In genomic region chr5:14870347-14871083, GRCh38 we compare ENCODE assay signal across 8 cellular contexts. TPM values are rescaled to one million over a fixed set of nuclear protein-coding genes. Genes with fewer than 3 reads are reported as not detected.
DNase-seq lines count a peak whose midpoint lies in the region; ATAC-seq and TF ChIP-seq lines count a peak whose summit lies in the region.

No MANE protein-coding gene starts in this region.

- peak overlapping the region; percentile 69 for H3K27ac ChIP-seq in CD4-positive, alpha-beta T cell (ENCODE audit: low read depth, low read length)

- peak overlapping the region; percentile 96 for H3K4me3 Mint-ChIP-seq in CD4-positive, alpha-beta T cell
- peak overlapping the region; percentile 93 for H3K4me3 Mint-ChIP-seq in dendritic cell treated with granulocyte-macrophage colony-stimulating factor and Interleukin-4, amounts not matched to agents 40 ng/mL and 50 ng/mL, for 4 days
- peak overlapping the region; percentile 94 for H3K4me3 Mint-ChIP-seq in stimulated activated memory B cell treated with anti-CD40 and anti-IgM and Interleukin-4, amounts not matched to agents 10 μg/mL and 1 μg/mL and 100 μg/mL, for 72 hours

- CTCF ChIA-PET in CD4-positive, alpha-beta T cell (lab: Charles Lee) = interaction anchor here (0.6 to 2.3 kb wide), 16 partner anchors 13 to 207 kb away, joined by 3 to 22 read pairs (median 4); partner anchors contain the start of gene OTULIN

- intact Hi-C loops in CD4-positive, alpha-beta T cell (cut with DNase I, micrococcal nuclease) = loop anchor here (2.0 to 5.0 kb wide), 6 partner anchors 62 to 288 kb away; partner anchors contain the start of gene OTULINL (in 1 of the 2)
- intact Hi-C loops in dendritic cell treated with granulocyte-macrophage colony-stimulating factor and Interleukin-4, amounts not matched to agents 40 ng/mL and 50 ng/mL, for 4 days (cut with micrococcal nuclease) = loop anchor here (2.0 to 5.0 kb wide), 5 partner anchors 58 to 203 kb away; no protein-coding TSS in a partner anchor

- no peaks in the 10 kb centered on the region for H3K9me3 ChIP-seq in CD4-positive, alpha-beta T cell (ENCODE audit: control insufficient read depth, low read length)
- H3K9me3 ChIP-seq in mononuclear cell (ENCODE audit: low read depth, low read length) = no peaks in the 10 kb centered on the region

- no peaks in the 10 kb centered on the region for H3K27me3 ChIP-seq in CD4-positive, alpha-beta T cell (ENCODE audit: control insufficient read depth, insufficient read depth, low read length)
- peaks cover 25% of the 10 kb centered on the region for H3K27me3 ChIP-seq in mononuclear cell (ENCODE audit: insufficient read depth, low read length)

- H3K27ac Mint-ChIP-seq in CD4-positive, alpha-beta T cell = peak overlapping the region; percentile 87
- H3K27ac Mint-ChIP-seq in dendritic cell treated with granulocyte-macrophage colony-stimulating factor and Interleukin-4, amounts not matched to agents 40 ng/mL and 50 ng/mL, for 4 days = peak overlapping the region; percentile 83
- peak overlapping the region; percentile 88 for H3K27ac Mint-ChIP-seq in stimulated activated memory B cell treated with anti-CD40 and anti-IgM and Interleukin-4, amounts not matched to agents 10 μg/mL and 1 μg/mL and 100 μg/mL, for 72 hours

- H3K4me3 ChIP-seq in mononuclear cell (ENCODE audit: low read length) = peak overlapping the region; percentile 38

- H3K27me3 Mint-ChIP-seq in CD4-positive, alpha-beta T cell = no peaks in the 10 kb centered on the region
- H3K27me3 Mint-ChIP-seq in dendritic cell treated with granulocyte-macrophage colony-stimulating factor and Interleukin-4, amounts not matched to agents 40 ng/mL and 50 ng/mL, for 4 days = peaks cover 20% of the 10 kb centered on the region
- no peaks in the 10 kb centered on the region for H3K27me3 Mint-ChIP-seq in stimulated activated memory B cell treated with anti-CD40 and anti-IgM and Interleukin-4, amounts not matched to agents 10 μg/mL and 1 μg/mL and 100 μg/mL, for 72 hours

- peaks cover 40% of the 10 kb centered on the region for H3K4me1 Mint-ChIP-seq in CD4-positive, alpha-beta T cell (ENCODE audit: low read depth)
- H3K4me1 Mint-ChIP-seq in dendritic cell treated with granulocyte-macrophage colony-stimulating factor and Interleukin-4, amounts not matched to agents 40 ng/mL and 50 ng/mL, for 4 days (ENCODE audit: low read depth) = peaks cover 21% of the 10 kb centered on the region
- H3K4me1 Mint-ChIP-seq in stimulated activated memory B cell treated with anti-CD40 and anti-IgM and Interleukin-4, amounts not matched to agents 10 μg/mL and 1 μg/mL and 100 μg/mL, for 72 hours = peaks cover 22% of the 10 kb centered on the region

- no peak for TF ChIP-seq CTCF in CD4-positive, alpha-beta T cell (IDR thresholded peaks at IDR 0.05)

- peaks cover 22% of the 10 kb centered on the region for H3K4me1 ChIP-seq in mononuclear cell (ENCODE audit: insufficient read depth, low read length)

- H3K36me3 Mint-ChIP-seq in CD4-positive, alpha-beta T cell (ENCODE audit: low read depth) = peaks cover 8% of the 10 kb centered on the region
- H3K36me3 Mint-ChIP-seq in dendritic cell treated with granulocyte-macrophage colony-stimulating factor and Interleukin-4, amounts not matched to agents 40 ng/mL and 50 ng/mL, for 4 days (ENCODE audit: low read depth) = peaks cover 19% of the 10 kb centered on the region
- H3K36me3 Mint-ChIP-seq in stimulated activated memory B cell treated with anti-CD40 and anti-IgM and Interleukin-4, amounts not matched to agents 10 μg/mL and 1 μg/mL and 100 μg/mL, for 72 hours = no peaks in the 10 kb centered on the region

- peak in 8 of 10 experiments; percentile 10 to 76 (median 73) for DNase-seq in CD4-positive, alpha-beta T cell
- peak; percentile 45 for DNase-seq in HT-29 (ENCODE audit: low spot score)
- peak; percentile 64 for DNase-seq in activated CD4-positive, alpha-beta T cell treated with anti-CD3 and anti-CD28 coated beads for 1 hour

- ATAC-seq in CD4-positive, alpha-beta T cell (ENCODE audit: poor library complexity) = no peak
- no peak for ATAC-seq in stimulated activated memory B cell treated with anti-CD40 and anti-IgM and Interleukin-4, amounts not matched to agents 10 μg/mL and 1 μg/mL and 100 μg/mL, for 72 hours
- ATAC-seq in HG03196 (IDR thresholded peaks at IDR 0.05; ENCODE audit: unreplicated experiment) (no peak), GM21515 (IDR thresholded peaks at IDR 0.05; ENCODE audit: unreplicated experiment) (no peak)

- H3K9me3 Mint-ChIP-seq in CD4-positive, alpha-beta T cell = no peaks in the 10 kb centered on the region
- no peaks in the 10 kb centered on the region for H3K9me3 Mint-ChIP-seq in dendritic cell treated with granulocyte-macrophage colony-stimulating factor and Interleukin-4, amounts not matched to agents 40 ng/mL and 50 ng/mL, for 4 days
- no peaks in the 10 kb centered on the region for H3K9me3 Mint-ChIP-seq in stimulated activated memory B cell treated with anti-CD40 and anti-IgM and Interleukin-4, amounts not matched to agents 10 μg/mL and 1 μg/mL and 100 μg/mL, for 72 hours

- POLR2A ChIA-PET in CD4-positive, alpha-beta T cell (lab: Charles Lee) = interaction anchor here (0.7 to 4.5 kb wide), 12 partner anchors 9 to 185 kb away, joined by 3 to 35 read pairs (median 4); no protein-coding TSS in a partner anchor

RNA-seq across cellular contexts. Expression of gene ANKH, which starts 1.1 kb away (rescaled TPM):
- total RNA-seq in CD4-positive, alpha-beta T cell = 10 to 100 TPM; 69.5 to 72.3 TPM
- total RNA-seq in HT-29 (2014; rRNA removed; shearing (Covaris generic)) = 27.1 and 44.3 TPM in 2 replicates
- total RNA-seq in mononuclear cell = 35.7 TPM
